1 cellular context compared by ENCODE assay signal in genomic region chr1:77290576-77290975, GRCh38.
TF ChIP-seq lines count a peak whose summit lies in the region.

No MANE protein-coding gene starts in this region.

TF ChIP-seq in IMR-90, 13 proteins besides CTCF, POLR2A, EP300 and RAD21:
- no peak for TF ChIP-seq RCOR1 (IDR thresholded peaks at IDR 0.05; ENCODE audit: insufficient replicate concordance, low read length)
- TF ChIP-seq, protein P1, sequence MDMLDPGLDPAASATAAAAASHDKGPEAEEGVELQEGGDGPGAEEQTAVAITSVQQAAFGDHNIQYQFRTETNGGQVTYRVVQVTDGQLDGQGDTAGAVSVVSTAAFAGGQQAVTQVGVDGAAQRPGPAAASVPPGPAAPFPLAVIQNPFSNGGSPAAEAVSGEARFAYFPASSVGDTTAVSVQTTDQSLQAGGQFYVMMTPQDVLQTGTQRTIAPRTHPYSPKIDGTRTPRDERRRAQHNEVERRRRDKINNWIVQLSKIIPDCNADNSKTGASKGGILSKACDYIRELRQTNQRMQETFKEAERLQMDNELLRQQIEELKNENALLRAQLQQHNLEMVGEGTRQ (IDR thresholded peaks at IDR 0.05; ENCODE audit: low read depth, low read length): no peak
- no peak for TF ChIP-seq FOS (IDR thresholded peaks at IDR 0.05; ENCODE audit: low read depth, low read length)
- no peak for TF ChIP-seq NFE2L2 (IDR thresholded peaks at IDR 0.05; ENCODE audit: low read depth, low read length)
- TF ChIP-seq, protein P2, sequence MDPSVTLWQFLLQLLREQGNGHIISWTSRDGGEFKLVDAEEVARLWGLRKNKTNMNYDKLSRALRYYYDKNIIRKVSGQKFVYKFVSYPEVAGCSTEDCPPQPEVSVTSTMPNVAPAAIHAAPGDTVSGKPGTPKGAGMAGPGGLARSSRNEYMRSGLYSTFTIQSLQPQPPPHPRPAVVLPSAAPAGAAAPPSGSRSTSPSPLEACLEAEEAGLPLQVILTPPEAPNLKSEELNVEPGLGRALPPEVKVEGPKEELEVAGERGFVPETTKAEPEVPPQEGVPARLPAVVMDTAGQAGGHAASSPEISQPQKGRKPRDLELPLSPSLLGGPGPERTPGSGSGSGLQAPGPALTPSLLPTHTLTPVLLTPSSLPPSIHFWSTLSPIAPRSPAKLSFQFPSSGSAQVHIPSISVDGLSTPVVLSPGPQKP (IDR thresholded peaks at IDR 0.05; ENCODE audit: borderline replicate concordance, low read depth, low read length): no peak
- TF ChIP-seq MXI1 (IDR thresholded peaks at IDR 0.05; ENCODE audit: borderline replicate concordance, low read depth, low read length): no peak
- TF ChIP-seq MAZ (IDR thresholded peaks at IDR 0.05; ENCODE audit: borderline replicate concordance, low read depth, low read length): no peak
- no peak for TF ChIP-seq MAFK (IDR thresholded peaks at IDR 0.05; ENCODE audit: low read depth, low read length)
- TF ChIP-seq CEBPB (IDR thresholded peaks at IDR 0.05; ENCODE audit: low read depth, low read length): no peak
- TF ChIP-seq SMC3 (IDR thresholded peaks at IDR 0.05; ENCODE audit: low read depth, low read length): no peak
- no peak for TF ChIP-seq CHD1 (IDR thresholded peaks at IDR 0.05; ENCODE audit: low read depth, low read length)
- no peak for TF ChIP-seq RFX5 (IDR thresholded peaks at IDR 0.05; ENCODE audit: low read depth, low read length)
- no peak for TF ChIP-seq BHLHE40 (IDR thresholded peaks at IDR 0.05; ENCODE audit: low read depth, low read length)
TF ChIP-seq in IMR-90: peak in this region for 0.
